2 cellular contexts compared by ENCODE assay signal in genomic region chr12:113420996-113421595, GRCh38.
TF ChIP-seq lines count a peak whose summit lies in the region.

No MANE protein-coding gene starts in this region.

TF ChIP-seq in A549, 52 proteins besides CTCF, POLR2A, EP300 and RAD21:
- TF ChIP-seq SMC3 (IDR thresholded peaks at IDR 0.05) (no peak), ZFP36 (IDR thresholded peaks at IDR 0.05; ENCODE audit: borderline replicate concordance, partially characterized antibody) (peak; percentile 57), USF2 (IDR thresholded peaks at IDR 0.05) (no peak)
TF ChIP-seq in A549: peak in this region for 1.

TF ChIP-seq in K562, 482 proteins besides CTCF, POLR2A, EP300 and RAD21:
- TF ChIP-seq RBM25 (IDR thresholded peaks at IDR 0.05; ENCODE audit: low read depth, low read length, severe bottlenecking) = peak; percentile 60
- TF ChIP-seq ZNF24 (IDR thresholded peaks at IDR 0.05) = peak; percentile 76
- TF ChIP-seq RBM14 (IDR thresholded peaks at IDR 0.05; ENCODE audit: borderline replicate concordance, insufficient read depth, low read depth, low read length) = no peak
- peak; percentile 42; the same call in 1 of the 2 replicates for TF ChIP-seq MTA2 (IDR thresholded peaks at IDR 0.05; ENCODE audit: low read depth)
- TF ChIP-seq ARID1B (IDR thresholded peaks at IDR 0.05) = peak; percentile 70
- no peak for TF ChIP-seq ZNF224 (CRISPR knock-in tag; IDR thresholded peaks at IDR 0.05)
- peak; percentile 96 for TF ChIP-seq ZKSCAN1 (IDR thresholded peaks at IDR 0.05; ENCODE audit: low read depth, low read length)
- TF ChIP-seq DACH1 (IDR thresholded peaks at IDR 0.05; ENCODE audit: partially characterized antibody) = peak; percentile 65
- TF ChIP-seq BRCA1 (IDR thresholded peaks at IDR 0.05) = no peak
- TF ChIP-seq BRCA1 (CRISPR knock-in tag; IDR thresholded peaks at IDR 0.05) = no peak
- peak; percentile 56 for TF ChIP-seq CBFA2T3 (IDR thresholded peaks at IDR 0.05)
- TF ChIP-seq SAFB2 (IDR thresholded peaks at IDR 0.05; ENCODE audit: borderline replicate concordance, low read depth, low read length, severe bottlenecking) = no peak
- TF ChIP-seq SMARCE1 (IDR thresholded peaks at IDR 0.05) = no peak
- TF ChIP-seq TAL1 (IDR thresholded peaks at IDR 0.05) = peak; percentile 45; the same call in 1 of the 2 replicates
- TF ChIP-seq KDM1A (IDR thresholded peaks at IDR 0.05) = 0 out of 4 replicates have a peak, but pooled peaks of 1 of the 2 experiments have one; percentile 21
- peak; percentile 42; the same call in 1 of the 2 replicates for TF ChIP-seq LEF1 (IDR thresholded peaks at IDR 0.05)
- TF ChIP-seq PBX2 (CRISPR knock-in tag; IDR thresholded peaks at IDR 0.05; ENCODE audit: low read depth) = no peak
- TF ChIP-seq PBX2 (tag; conservative IDR thresholded peaks at IDR 0.05; ENCODE audit: low read depth) = no peak
- peak; percentile 55; the same call in 1 of the 2 replicates for TF ChIP-seq TEAD4 (IDR thresholded peaks at IDR 0.05; ENCODE audit: low read length)
- no peak for TF ChIP-seq TEAD4 (CRISPR knock-in tag; IDR thresholded peaks at IDR 0.05; ENCODE audit: borderline replicate concordance)
- TF ChIP-seq MAX (CRISPR knock-in tag; IDR thresholded peaks at IDR 0.05) = no peak
- TF ChIP-seq TFAP4 (CRISPR knock-in tag; IDR thresholded peaks at IDR 0.05; ENCODE audit: borderline replicate concordance) = peak; percentile 41; the same call in 1 of the 2 replicates
- TF ChIP-seq MAZ (CRISPR knock-in tag; conservative IDR thresholded peaks at IDR 0.05 in 1 of 2, IDR thresholded peaks at IDR 0.05 in 1 of 2) = peak in 1 of 2 experiments; percentile 32; a peak in 1 of 4 replicates
- no peak for TF ChIP-seq TRIM24 (IDR thresholded peaks at IDR 0.05)
- peak; percentile 55 for TF ChIP-seq TCF3 (CRISPR knock-in tag; IDR thresholded peaks at IDR 0.05)
- TF ChIP-seq VEZF1 (CRISPR knock-in tag; IDR thresholded peaks at IDR 0.05) = peak; percentile 25; the same call in 1 of the 2 replicates
- no peak for TF ChIP-seq SUPT5H (IDR thresholded peaks at IDR 0.05)
- TF ChIP-seq ZFP36 (IDR thresholded peaks at IDR 0.05; ENCODE audit: low read depth, low read length, partially characterized antibody) = peak; percentile 74
- TF ChIP-seq SNRNP70 (optimal IDR thresholded peaks at IDR 0.05; ENCODE audit: low read depth, low read length) = no peak
- no peak for TF ChIP-seq ZNF707 (CRISPR knock-in tag; conservative IDR thresholded peaks at IDR 0.05)
- no peak for TF ChIP-seq ZSCAN32 (CRISPR knock-in tag; IDR thresholded peaks at IDR 0.05)
- TF ChIP-seq MYNN (IDR thresholded peaks at IDR 0.05) = no peak
- no peak for TF ChIP-seq MYNN (CRISPR knock-in tag; IDR thresholded peaks at IDR 0.05)
- TF ChIP-seq GTF2F1 (IDR thresholded peaks at IDR 0.05; ENCODE audit: low read depth, low read length) = no peak
- no peak for TF ChIP-seq ZSCAN29 (IDR thresholded peaks at IDR 0.05)
- TF ChIP-seq SIN3A (IDR thresholded peaks at IDR 0.05; ENCODE audit: borderline replicate concordance in 2 of 2, control insufficient read depth in 1 of 2, low read depth in 2 of 2, low read length in 2 of 2) = peak in 1 of 2 experiments; percentile 19; a peak in 1 of 4 replicates
- no peak for TF ChIP-seq ZNF184 (CRISPR knock-in tag; IDR thresholded peaks at IDR 0.05)
- no peak for TF ChIP-seq NFXL1 (CRISPR knock-in tag; IDR thresholded peaks at IDR 0.05)
- TF ChIP-seq TRIM25 (IDR thresholded peaks at IDR 0.05; ENCODE audit: borderline replicate concordance) = no peak
- no peak for TF ChIP-seq THRA (IDR thresholded peaks at IDR 0.05)
